ENCODE assay signal across 9 cellular contexts in the genomic region with DNA sequence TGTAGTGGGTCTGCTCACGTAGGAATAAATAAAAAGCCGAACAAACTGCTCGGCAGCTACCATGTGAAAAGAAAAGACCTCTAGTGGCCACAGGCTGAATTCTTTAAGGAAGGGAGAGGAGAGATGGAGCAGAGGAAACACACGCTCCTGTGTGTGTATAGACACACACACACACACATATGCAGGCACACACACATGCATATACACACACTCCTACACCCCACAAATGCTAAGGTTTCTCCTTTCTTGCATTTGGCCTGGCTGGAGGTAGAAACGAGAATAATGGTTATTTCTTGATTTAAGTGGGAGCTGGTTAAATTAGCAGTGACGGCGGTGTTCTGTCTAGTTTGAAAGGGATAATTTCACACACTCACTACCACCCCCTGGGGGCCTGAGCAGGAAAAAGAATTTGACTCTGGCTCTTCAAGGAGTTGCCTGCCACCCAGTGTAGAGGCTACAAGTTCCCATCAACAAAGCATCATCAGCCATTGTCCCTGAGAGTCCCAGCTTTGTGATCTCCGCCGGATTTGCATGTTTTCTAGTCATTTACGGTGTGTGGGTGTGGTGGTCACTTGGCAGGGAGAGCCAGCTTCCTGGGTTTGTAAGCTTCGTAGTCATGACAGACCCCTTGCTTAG. TPM values are rescaled to one million over a fixed set of nuclear protein-coding genes. Genes with fewer than 3 reads are reported as not detected.
DNase-seq lines count a peak whose midpoint lies in the region; ATAC-seq and TF ChIP-seq lines count a peak whose summit lies in the region.
"Had no signal": no experiment of that assay in that cellular context is flagged by ENCODE, and none has a peak within 500 bp of the region (broad histone marks: within the 10 kb centered on the region; RNA-seq: fewer than 3 reads in every experiment).

INSYN2B (minus strand) TSS at position 78 of the 636 bp plus-strand sequence. CDS start 96,597 bp downstream, outside the sequence.

- H3K4me3 Mint-ChIP-seq in activated CD4-positive, alpha-beta T cell treated with anti-CD3 and anti-CD28 coated beads, Interleukin-2, amount 10 ng/mL, durations not matched to agents 7 days and 5 days, result no peak within 1 kb of the TSS
- no peak within 1 kb of the TSS for H3K4me3 Mint-ChIP-seq in CD4-positive, alpha-beta T cell
- H3K4me3 Mint-ChIP-seq: activated naive CD8-positive, alpha-beta T cell had no signal

- H3K36me3 Mint-ChIP-seq in activated CD4-positive, alpha-beta T cell treated with anti-CD3 and anti-CD28 coated beads, Interleukin-2, amount 10 ng/mL, durations not matched to agents 7 days and 5 days (ENCODE audit: low read depth), result peaks cover 26% of the 10 kb centered on the region
- peaks cover 57% of the 10 kb centered on the region for H3K36me3 Mint-ChIP-seq in CD4-positive, alpha-beta T cell (ENCODE audit: low read depth)

- peaks cover 42% of the 10 kb centered on the region for H3K4me1 ChIP-seq in osteoblast (ENCODE audit: insufficient read depth, low read length)

- peak within 1 kb of the TSS; percentile 97 for H3K4me2 ChIP-seq in osteoblast (ENCODE audit: insufficient read depth, low read length)

- no peaks in the 10 kb centered on the region for H4K20me1 ChIP-seq in osteoblast (ENCODE audit: insufficient read depth, low read length)

- no peaks in the 10 kb centered on the region for H3K27me3 Mint-ChIP-seq in activated CD4-positive, alpha-beta T cell treated with anti-CD3 and anti-CD28 coated beads, Interleukin-2, amount 10 ng/mL, durations not matched to agents 7 days and 5 days
- no peaks in the 10 kb centered on the region for H3K27me3 Mint-ChIP-seq in CD4-positive, alpha-beta T cell
- H3K27me3 Mint-ChIP-seq: activated naive CD8-positive, alpha-beta T cell had no signal

- peak; percentile 87 for DNase-seq in EH (ENCODE audit: low read depth)
- DNase-seq in NCI-H1436 (lab: John Stamatoyannopoulos, UW), result peak; percentile 21
- DNase-seq in activated CD4-positive, alpha-beta T cell treated with anti-CD3 and anti-CD28 coated beads, Interleukin-2, amount 10 ng/mL, durations not matched to agents 7 days and 5 days, result peak; percentile 17
- DNase-seq in glomerular visceral epithelial cell (ENCODE audit: extremely low spot score), result peak; percentile 86
- DNase-seq in osteoblast (ENCODE audit: insufficient read length, low spot score, missing footprints), result peak; percentile 81
- DNase-seq in CD4-positive, alpha-beta T cell, result no peak

- no peaks in the 10 kb centered on the region for H3K36me3 ChIP-seq in osteoblast (ENCODE audit: insufficient read depth, low read length)

- H3K79me2 ChIP-seq in osteoblast (ENCODE audit: insufficient read depth, low read length), result peaks cover 30% of the 10 kb centered on the region

- H3K27ac Mint-ChIP-seq in activated CD4-positive, alpha-beta T cell treated with anti-CD3 and anti-CD28 coated beads, Interleukin-2, amount 10 ng/mL, durations not matched to agents 7 days and 5 days, result no peak within 1 kb of the TSS
- H3K27ac Mint-ChIP-seq in CD4-positive, alpha-beta T cell, result no peak within 1 kb of the TSS
- H3K27ac Mint-ChIP-seq: activated naive CD8-positive, alpha-beta T cell had no signal

- POLR2A ChIA-PET in activated CD4-positive, alpha-beta T cell treated with anti-CD3 and anti-CD28 coated beads, Interleukin-2, amount 10 ng/mL, durations not matched to agents 7 days and 5 days (lab: Charles Lee), result no interaction called here
- POLR2A ChIA-PET in CD4-positive, alpha-beta T cell (lab: Charles Lee), result no interaction called here

- peak; percentile 89 for TF ChIP-seq CTCF in osteoblast (IDR thresholded peaks at IDR 0.05; ENCODE audit: extremely low read depth, low read depth, low read length)
- TF ChIP-seq CTCF in CD4-positive, alpha-beta T cell (IDR thresholded peaks at IDR 0.05), result no peak

- no peaks in the 10 kb centered on the region for H3K4me1 Mint-ChIP-seq in activated CD4-positive, alpha-beta T cell treated with anti-CD3 and anti-CD28 coated beads, Interleukin-2, amount 10 ng/mL, durations not matched to agents 7 days and 5 days
- H3K4me1 Mint-ChIP-seq in CD4-positive, alpha-beta T cell (ENCODE audit: low read depth), result no peaks in the 10 kb centered on the region

- peak; percentile 46 for ATAC-seq in GM21717 (IDR thresholded peaks at IDR 0.05; ENCODE audit: unreplicated experiment)
- no peak for ATAC-seq in HG03025 (IDR thresholded peaks at IDR 0.05; ENCODE audit: low FRiP score, unreplicated experiment)
- no peak for ATAC-seq in CD4-positive, alpha-beta T cell (ENCODE audit: poor library complexity)

- H3K27ac ChIP-seq in osteoblast (ENCODE audit: low read depth, low read length), result peak within 1 kb of the TSS; percentile 78
- H3K27ac ChIP-seq in CD4-positive, alpha-beta T cell (ENCODE audit: low read depth, low read length), result no peak within 1 kb of the TSS

- no peaks in the 10 kb centered on the region for H3K9me3 Mint-ChIP-seq in activated CD4-positive, alpha-beta T cell treated with anti-CD3 and anti-CD28 coated beads, Interleukin-2, amount 10 ng/mL, durations not matched to agents 7 days and 5 days
- no peaks in the 10 kb centered on the region for H3K9me3 Mint-ChIP-seq in CD4-positive, alpha-beta T cell

- H3K9me3 ChIP-seq in osteoblast (ENCODE audit: low read depth, low read length), result no peaks in the 10 kb centered on the region
- no peaks in the 10 kb centered on the region for H3K9me3 ChIP-seq in CD4-positive, alpha-beta T cell (ENCODE audit: control insufficient read depth, low read length)

- peak within 1 kb of the TSS; percentile 79 for H3K4me3 ChIP-seq in osteoblast (ENCODE audit: insufficient read depth, low read length)

- intact Hi-C loops in CD4-positive, alpha-beta T cell (cut with DNase I, micrococcal nuclease), result no loop called here

- H2AFZ ChIP-seq in osteoblast (ENCODE audit: low read length), result peak within 1 kb of the TSS; percentile 91

- H3K27me3 ChIP-seq in osteoblast (ENCODE audit: insufficient read depth, low read length), result no peaks in the 10 kb centered on the region
- no peaks in the 10 kb centered on the region for H3K27me3 ChIP-seq in CD4-positive, alpha-beta T cell (ENCODE audit: control insufficient read depth, insufficient read depth, low read length)

- CTCF ChIA-PET in activated CD4-positive, alpha-beta T cell treated with anti-CD3 and anti-CD28 coated beads, Interleukin-2, amount 10 ng/mL, durations not matched to agents 7 days and 5 days (lab: Charles Lee), result interaction anchor here (0.8 kb wide), 1 partner anchor 24 kb away, joined by 3 read pairs; no protein-coding TSS in a partner anchor
- CTCF ChIA-PET in CD4-positive, alpha-beta T cell (lab: Charles Lee), result no interaction called here

RNA-seq across cellular contexts. Expression of gene INSYN2B, which starts in this region (rescaled TPM):
- not detected for total RNA-seq in activated CD4-positive, alpha-beta T cell treated with anti-CD3 and anti-CD28 coated beads, Interleukin-2, amount 10 ng/mL, durations not matched to agents 7 days and 5 days
- total RNA-seq in osteoblast, result 2.2 and 3.5 TPM in 2 replicates
- total RNA-seq in CD4-positive, alpha-beta T cell, result not detected

Comparison
In these comparisons a context has a peak if more than half of its experiments do, and no peak if none do; other contexts are left out.
1. Peak in DNase-seq in activated CD4-positive, alpha-beta T cell treated with anti-CD3 and anti-CD28 coated beads, Interleukin-2, amount 10 ng/mL, durations not matched to agents 7 days and 5 days; RNA of the gene not detected or under 1 TPM.
2. DNase-seq: peak in EH (single experiment), NCI-H1436 (single experiment), glomerular visceral epithelial cell (single experiment) and osteoblast (single experiment); none in CD4-positive, alpha-beta T cell (0 of 10).